ENCODE assay signal across 16 cellular contexts in genomic region chr7:149478754-149479153, GRCh38. TPM values are rescaled to one million over a fixed set of nuclear protein-coding genes. Genes with fewer than 3 reads are reported as not detected.
A peak's percentile ranks its signal among the peaks of the same experiment; 100 is the strongest.
DNase-seq lines count a peak whose midpoint lies in the region; ATAC-seq, FAIRE-seq and TF ChIP-seq lines count a peak whose summit lies in the region.
"Had no signal": no experiment of that assay in that cellular context is flagged by ENCODE, and none has a peak within 500 bp of the region (broad histone marks: within the 10 kb centered on the region; RNA-seq: fewer than 3 reads in every experiment).

No MANE protein-coding gene starts in this region.

- DNase-seq in activated naive CD8-positive, alpha-beta T cell treated with anti-CD3 and anti-CD28 coated beads for 36 hours: no peak
- DNase-seq in activated naive CD8-positive, alpha-beta T cell treated with anti-CD3 and anti-CD28 coated beads, Interleukin-2, amount 50 U/mL, for 24 hours: no peak
- DNase-seq in HFFc6 (no peak), H1 (ENCODE audit: low read depth in 1 of 2, low spot score in 2 of 2) (no peak), mucosa of gallbladder (ENCODE audit: low spot score) (no peak)
- DNase-seq: C1 segment of cervical spinal cord; CD4-positive, alpha-beta T cell; DMS79; GOT3; IMR-90 had no signal

- peaks cover 6% of the 10 kb centered on the region for H3K9me3 Mint-ChIP-seq in activated naive CD8-positive, alpha-beta T cell treated with anti-CD3 and anti-CD28 coated beads for 36 hours
- peaks cover 7% of the 10 kb centered on the region for H3K9me3 Mint-ChIP-seq in activated naive CD8-positive, alpha-beta T cell treated with anti-CD3 and anti-CD28 coated beads, Interleukin-2, amount 50 U/mL, for 24 hours
- H3K9me3 Mint-ChIP-seq in HFFc6: peaks cover 16% of the 10 kb centered on the region
- H3K9me3 Mint-ChIP-seq: CD4-positive, alpha-beta T cell had no signal

- H3K27ac Mint-ChIP-seq in activated naive CD8-positive, alpha-beta T cell treated with anti-CD3 and anti-CD28 coated beads for 36 hours: peak overlapping the region; percentile 25
- no peak overlapping the region for H3K27ac Mint-ChIP-seq in activated naive CD8-positive, alpha-beta T cell treated with anti-CD3 and anti-CD28 coated beads, Interleukin-2, amount 50 U/mL, for 24 hours
- H3K27ac Mint-ChIP-seq in HFFc6: peak overlapping the region; percentile 6; the same call in 1 of the 2 replicates
- H3K27ac Mint-ChIP-seq: B cell; CD4-positive, alpha-beta T cell had no signal

- peaks cover 0 to 29% (median 10%) of the 10 kb centered on the region in 4 experiments; a peak in 5 of 8 replicates for H3K36me3 ChIP-seq in H1 (ENCODE audit: control insufficient read depth in 2 of 4, insufficient read depth in 4 of 4, low read length in 3 of 4)

- H3K4me2 ChIP-seq in H1 (ENCODE audit: insufficient read depth in 1 of 2, low read depth in 2 of 2, low read length in 2 of 2): no peak overlapping the region; a peak in 1 of 4 replicates

- H3K27me3 ChIP-seq in H1 (replicated peaks in 1 of 4; ENCODE audit: control insufficient read depth in 3 of 4, extremely low read depth in 1 of 4, insufficient read depth in 3 of 4, low read length in 3 of 4): no peaks in the 10 kb centered on the region

- H3K27ac ChIP-seq in H1 (ENCODE audit: low read depth, low read length): no peak overlapping the region

- no peak overlapping the region for H2AK5ac ChIP-seq in H1 (ENCODE audit: low read depth, low read length)

- POLR2A ChIA-PET in H1 (lab: Charles Lee; ENCODE audit: partially characterized antibody): interaction anchor here (1.2 kb wide), 1 partner anchor 194 kb away, joined by 3 read pairs; no protein-coding TSS in a partner anchor

- no peak overlapping the region for H3K14ac ChIP-seq in H1 (ENCODE audit: insufficient read length)

- FAIRE-seq in H1 (lab: Jason Lieb, UNC): no peak
- FAIRE-seq: GM12878, GM18507 had no signal

- H4K5ac ChIP-seq in H1 (ENCODE audit: insufficient read length, low read depth, low read length): no peak overlapping the region

- ATAC-seq in activated naive CD8-positive, alpha-beta T cell treated with anti-CD3 and anti-CD28 coated beads, Interleukin-2, amount 50 U/mL, for 24 hours: no peak
- ATAC-seq in HG03108 (IDR thresholded peaks at IDR 0.05; ENCODE audit: unreplicated experiment) (no peak), GM21367 (IDR thresholded peaks at IDR 0.05; ENCODE audit: unreplicated experiment) (no peak)
- ATAC-seq: GM12878 had no signal

- H2BK120ac ChIP-seq in H1 (replicated peaks; ENCODE audit: low read depth, low read length): no peak overlapping the region

- no peak overlapping the region for H2BK20ac ChIP-seq in H1 (ENCODE audit: low read length)

- no peak overlapping the region for H4K8ac ChIP-seq in H1 (ENCODE audit: extremely low read depth, insufficient read depth, low read length)

- H4K20me1 ChIP-seq in H1 (replicated peaks in 1 of 2; ENCODE audit: control insufficient read depth in 1 of 2, insufficient read depth in 2 of 2, low read length in 2 of 2): peaks cover 0 to 2% of the 10 kb centered on the region in 2 experiments

- H3K4me3 ChIP-seq in H1 (ENCODE audit: extremely low read depth in 1 of 4, insufficient read depth in 2 of 4, low read depth in 3 of 4, low read length in 4 of 4): no peak overlapping the region
- H3K4me3 ChIP-seq: GM12878, HAP-1 had no signal

- H3K27me3 Mint-ChIP-seq in activated naive CD8-positive, alpha-beta T cell treated with anti-CD3 and anti-CD28 coated beads for 36 hours: no peaks in the 10 kb centered on the region
- H3K27me3 Mint-ChIP-seq in activated naive CD8-positive, alpha-beta T cell treated with anti-CD3 and anti-CD28 coated beads, Interleukin-2, amount 50 U/mL, for 24 hours: no peaks in the 10 kb centered on the region
- peaks cover 2% of the 10 kb centered on the region; the same call in 1 of the 2 replicates for H3K27me3 Mint-ChIP-seq in HFFc6 (ENCODE audit: insufficient read depth)
- H3K27me3 Mint-ChIP-seq: B cell; CD4-positive, alpha-beta T cell had no signal

- no peak overlapping the region for H2BK15ac ChIP-seq in H1 (ENCODE audit: low read length)

- no peaks in the 10 kb centered on the region for H3K4me1 Mint-ChIP-seq in activated naive CD8-positive, alpha-beta T cell treated with anti-CD3 and anti-CD28 coated beads for 36 hours
- no peaks in the 10 kb centered on the region for H3K4me1 Mint-ChIP-seq in activated naive CD8-positive, alpha-beta T cell treated with anti-CD3 and anti-CD28 coated beads, Interleukin-2, amount 50 U/mL, for 24 hours
- peaks cover 15% of the 10 kb centered on the region; the same call in 1 of the 2 replicates for H3K4me1 Mint-ChIP-seq in HFFc6 (ENCODE audit: low read depth)
- H3K4me1 Mint-ChIP-seq: B cell had no signal

- H3K23ac ChIP-seq in H1 (ENCODE audit: insufficient read length): no peak overlapping the region

- peaks cover 4 to 6% of the 10 kb centered on the region in 2 experiments; a peak in 2 of 4 replicates for H3K9me3 ChIP-seq in H1 (ENCODE audit: insufficient read depth in 2 of 2, low read depth in 1 of 2, low read length in 1 of 2)
- H3K9me3 ChIP-seq: HAP-1 had no signal

- WGBS in H1 (ENCODE audit: extremely low coverage in 1 of 2, insufficient coverage in 1 of 2, insufficient read length in 1 of 2, insufficient replicate concordance in 2 of 2, low coverage in 1 of 2, low lambda C conversion rate in 2 of 2, missing lambda C conversion rate in 1 of 2), 2 experiments: 92% methylated on average over 1 of the region's 1 CpG; no CpG with 5 or more reads in 1 of the 2 experiments

- no peaks in the 10 kb centered on the region for H3K79me2 ChIP-seq in H1 (ENCODE audit: control insufficient read depth in 1 of 2, insufficient read depth in 2 of 2, low read length in 2 of 2)

- H3K18ac ChIP-seq in H1 (ENCODE audit: extremely low read depth, low read length): no peak overlapping the region

- no peak overlapping the region for H4K91ac ChIP-seq in H1 (replicated peaks; ENCODE audit: insufficient read length, low read length)

- no peak overlapping the region for H2BK12ac ChIP-seq in H1 (ENCODE audit: low read depth, low read length)

- no peaks in the 10 kb centered on the region for H3K23me2 ChIP-seq in H1 (ENCODE audit: low read depth, low read length)

- peaks cover 35% of the 10 kb centered on the region for H3K36me3 Mint-ChIP-seq in activated naive CD8-positive, alpha-beta T cell treated with anti-CD3 and anti-CD28 coated beads for 36 hours
- peaks cover 45% of the 10 kb centered on the region for H3K36me3 Mint-ChIP-seq in activated naive CD8-positive, alpha-beta T cell treated with anti-CD3 and anti-CD28 coated beads, Interleukin-2, amount 50 U/mL, for 24 hours (ENCODE audit: low read depth)
- H3K36me3 Mint-ChIP-seq in HFFc6 (ENCODE audit: low read depth): peaks cover 41% of the 10 kb centered on the region

- H3K4me3 Mint-ChIP-seq in activated naive CD8-positive, alpha-beta T cell treated with anti-CD3 and anti-CD28 coated beads for 36 hours: no peak overlapping the region
- no peak overlapping the region for H3K4me3 Mint-ChIP-seq in activated naive CD8-positive, alpha-beta T cell treated with anti-CD3 and anti-CD28 coated beads, Interleukin-2, amount 50 U/mL, for 24 hours
- H3K4me3 Mint-ChIP-seq in HFFc6: no peak overlapping the region
- H3K4me3 Mint-ChIP-seq: B cell; CD4-positive, alpha-beta T cell had no signal

- peaks cover 0 to 11% (median 8%) of the 10 kb centered on the region in 4 experiments; a peak in 6 of 7 replicates for H3K4me1 ChIP-seq in H1 (replicated peaks in 1 of 4; ENCODE audit: control insufficient read depth in 3 of 4, insufficient read depth in 4 of 4, low read length in 3 of 4)
- H3K4me1 ChIP-seq: HAP-1 had no signal

- 0 out of 2 replicates have a peak, but pooled peaks cover 3% of the 10 kb centered on the region for H3K79me1 ChIP-seq in H1 (ENCODE audit: low read depth, low read length)

- TF ChIP-seq CTCF in HFFc6 (IDR thresholded peaks at IDR 0.05): no peak
- TF ChIP-seq CTCF in H1 (IDR thresholded peaks at IDR 0.05; ENCODE audit: control extremely low read depth in 1 of 3, insufficient read depth in 1 of 3, low read depth in 1 of 3, low read length in 3 of 3): no peak

- no peak overlapping the region for H3K9ac ChIP-seq in H1 (replicated peaks in 1 of 4; ENCODE audit: extremely low read depth in 1 of 4, low read depth in 3 of 4, low read length in 3 of 4)

- no peak for TF ChIP-seq EP300 in H1 (IDR thresholded peaks at IDR 0.05; ENCODE audit: borderline replicate concordance in 1 of 2, low read depth in 2 of 2, low read length in 2 of 2)

- H2AFZ ChIP-seq in H1 (ENCODE audit: low read length): no peak overlapping the region

- CTCF ChIA-PET in H1 (lab: Charles Lee; ENCODE audit: partially characterized antibody): interaction anchor here (2.0 kb wide), 1 partner anchor 17 kb away, joined by 8 read pairs; no protein-coding TSS in a partner anchor

- TF ChIP-seq POLR2A in H1 (IDR thresholded peaks at IDR 0.05; ENCODE audit: control extremely low read depth in 1 of 2, low read depth in 2 of 2, low read length in 2 of 2): no peak

- no peak overlapping the region for H2BK5ac ChIP-seq in H1 (ENCODE audit: low read depth, low read length)

- no peak overlapping the region for H3K56ac ChIP-seq in H1 (replicated peaks; ENCODE audit: insufficient read length, low read depth, low read length)

- no peak overlapping the region for H3K4ac ChIP-seq in H1 (replicated peaks; ENCODE audit: insufficient read length, low read depth, low read length)

- no peak for TF ChIP-seq RAD21 in H1 (IDR thresholded peaks at IDR 0.05 in 1 of 2, conservative IDR thresholded peaks at IDR 0.05 in 1 of 2; ENCODE audit: low read depth in 2 of 2, low read length in 2 of 2)

RNA-seq across cellular contexts. Expression of gene ZNF777, which starts 17.9 kb away (rescaled TPM):
- total RNA-seq in activated naive CD8-positive, alpha-beta T cell treated with anti-CD3 and anti-CD28 coated beads for 36 hours: 10 to 100 TPM; 18.9 to 19.3 TPM
- total RNA-seq in HFFc6 (2021; fragmentation: NEBNext Ultra II Directional; extraction: Animal tissue kit (Norgen Biotek cat#: 25700)): 10 to 100 TPM; 13.6 to 16.7 (median 15.2) TPM
- 10.1 and 11.2 TPM in 2 replicates for total RNA-seq in H1 (2021; fragmentation: NEBNext Ultra II Directional; extraction: Animal tissue kit (Norgen Biotek cat#: 25700))
- 8.0 and 9.4 TPM in 2 replicates for polyA plus RNA-seq in H1 (2011; rRNA removed)
- 7.3 TPM for polyA plus RNA-seq in H1 (2011; cell fraction: cytosol; rRNA removed)
- polyA plus RNA-seq in H1 (2011; cell fraction: nucleus; rRNA removed): 6.9 TPM
- polyA plus RNA-seq in H1 (2012, experiment 1 of 2): 5.7 to 11.4 TPM (median 9.2 TPM) in 4 replicates
- polyA plus RNA-seq in H1 (2012, experiment 2 of 2): 6.2 TPM
- polyA plus RNA-seq in H1 (2013, experiment 1 of 2): 6.5 TPM
- polyA plus RNA-seq in H1 (2013, experiment 2 of 2): 6.1 TPM
- polyA minus RNA-seq in H1 (2011; rRNA and poly(A)+ RNA removed): 4.1 and 4.3 TPM in 2 replicates
- polyA minus RNA-seq in H1 (2011; cell fraction: cytosol; rRNA and poly(A)+ RNA removed): 9.1 TPM
- polyA minus RNA-seq in H1 (2011; cell fraction: nucleus; rRNA and poly(A)+ RNA removed): 4.5 TPM
- 13.7 TPM for total RNA-seq in mucosa of gallbladder

RNA-seq across cellular contexts. Expression of gene ZNF746, which starts 18.9 kb away (rescaled TPM):
- total RNA-seq in activated naive CD8-positive, alpha-beta T cell treated with anti-CD3 and anti-CD28 coated beads for 36 hours: 10 to 100 TPM; 16.1 to 16.4 TPM
- 10 to 100 TPM; 15.7 to 18.2 (median 16.4) TPM for total RNA-seq in HFFc6 (2021; fragmentation: NEBNext Ultra II Directional; extraction: Animal tissue kit (Norgen Biotek cat#: 25700))
- 15.4 and 15.6 TPM in 2 replicates for total RNA-seq in H1 (2021; fragmentation: NEBNext Ultra II Directional; extraction: Animal tissue kit (Norgen Biotek cat#: 25700))
- polyA plus RNA-seq in H1 (2011; rRNA removed): 7.5 and 9.1 TPM in 2 replicates
- 6.8 TPM for polyA plus RNA-seq in H1 (2011; cell fraction: cytosol; rRNA removed)
- 14.0 TPM for polyA plus RNA-seq in H1 (2011; cell fraction: nucleus; rRNA removed)
- 8.4 to 12.7 TPM (median 10.6 TPM) in 4 replicates for polyA plus RNA-seq in H1 (2012, experiment 1 of 2)
- 9.8 TPM for polyA plus RNA-seq in H1 (2012, experiment 2 of 2)
- polyA plus RNA-seq in H1 (2013, experiment 1 of 2): 8.0 TPM
- polyA plus RNA-seq in H1 (2013, experiment 2 of 2): 7.6 TPM
- 7.2 and 11.5 TPM in 2 replicates for polyA minus RNA-seq in H1 (2011; rRNA and poly(A)+ RNA removed)
- polyA minus RNA-seq in H1 (2011; cell fraction: cytosol; rRNA and poly(A)+ RNA removed): 11.9 TPM
- polyA minus RNA-seq in H1 (2011; cell fraction: nucleus; rRNA and poly(A)+ RNA removed): 14.7 TPM
- total RNA-seq in mucosa of gallbladder: 20.0 TPM
